In genomic region chr5:176597417-176598389, GRCh38 we compare ENCODE assay signal across 16 cellular contexts. TPM values are rescaled to one million over a fixed set of nuclear protein-coding genes. Genes with fewer than 3 reads are reported as not detected.
DNase-seq lines count a peak whose midpoint lies in the region; ATAC-seq lines count a peak whose summit lies in the region.
"Had no signal": no experiment of that assay in that cellular context is flagged by ENCODE, and none has a peak within 500 bp of the region (broad histone marks: within the 10 kb centered on the region; RNA-seq: fewer than 3 reads in every experiment).

No MANE protein-coding gene starts in this region.

- no peak overlapping the region for H3K27ac ChIP-seq in iPS DF 6.9 (ENCODE audit: low read length)
- H3K27ac ChIP-seq: ascending aorta, left lung had no signal

- no peak overlapping the region for H3K27ac Mint-ChIP-seq in activated T-cell treated with anti-CD3 and anti-CD28 coated beads, Interleukin-2, amount 50 U/mL, for 72 hours
- no peak overlapping the region for H3K27ac Mint-ChIP-seq in T-helper 17 cell
- no peak overlapping the region for H3K27ac Mint-ChIP-seq in stimulated activated naive B cell treated with anti-CD40 and anti-IgM and Interleukin-4, amounts not matched to agents 10 μg/mL and 1 μg/mL and 100 μg/mL, for 72 hours
- H3K27ac Mint-ChIP-seq: activated CD8-positive, alpha-beta memory T cell treated with anti-CD3 and anti-CD28 coated beads, Interleukin-2, amount 10 ng/mL, durations not matched to agents 7 days and 5 days had no signal

- H3K36me3 ChIP-seq in iPS DF 6.9 (ENCODE audit: control insufficient read depth, insufficient read depth, low read length) = 0 out of 2 replicates have a peak, but pooled peaks cover 2% of the 10 kb centered on the region
- H3K36me3 ChIP-seq: ascending aorta, gastroesophageal sphincter, left lung had no signal

- H3K4me3 ChIP-seq in iPS DF 6.9 (ENCODE audit: low read length) = peak overlapping the region; percentile 19; the same call in 1 of the 2 replicates
- H3K4me3 ChIP-seq: GM12878, left lung had no signal

- no CpG with 5 or more reads among the region's 47 CpGs for WGBS in iPS DF 6.9 (ENCODE audit: insufficient coverage, insufficient read length)

- peaks cover 15% of the 10 kb centered on the region for H3K4me1 Mint-ChIP-seq in activated T-cell treated with anti-CD3 and anti-CD28 coated beads, Interleukin-2, amount 50 U/mL, for 72 hours (ENCODE audit: low read depth)
- H3K4me1 Mint-ChIP-seq in T-helper 17 cell = peaks cover 9% of the 10 kb centered on the region
- peaks cover 5 to 12% of the 10 kb centered on the region in 2 donors for H3K4me1 Mint-ChIP-seq in stimulated activated naive B cell treated with anti-CD40 and anti-IgM and Interleukin-4, amounts not matched to agents 10 μg/mL and 1 μg/mL and 100 μg/mL, for 72 hours

- no peaks in the 10 kb centered on the region for H3K4me1 ChIP-seq in iPS DF 6.9 (ENCODE audit: control insufficient read depth, insufficient read depth, low read length)

- no peak for DNase-seq in activated T-cell treated with anti-CD3 and anti-CD28 coated beads, Interleukin-2, amount 50 U/mL, for 72 hours
- DNase-seq in activated T-cell treated with anti-CD3 and anti-CD28 coated beads, Interleukin-2, amount 50 U/mL, for 1 hour = no peak
- no peak for DNase-seq in T-helper 17 cell
- no peak for DNase-seq in iPS DF 6.9 (ENCODE audit: low read depth, low spot score)
- DNase-seq in stimulated activated naive B cell treated with anti-CD40 and anti-IgM and Interleukin-4, amounts not matched to agents 10 μg/mL and 1 μg/mL and 100 μg/mL, for 72 hours = no peak
- no peak for DNase-seq in activated CD8-positive, alpha-beta memory T cell treated with anti-CD3 and anti-CD28 coated beads for 24 hours
- no peak for DNase-seq in NCI-H1048 (lab: John Stamatoyannopoulos, UW)
- DNase-seq in NCI-H510A treated with DMSO at 0.1 percent for 48 hours (lab: John Stamatoyannopoulos, UW) = no peak
- DNase-seq: DMS79, NCI-H510A, T1000 had no signal

- peak overlapping the region; percentile 42 to 65 for H3K4me3 Mint-ChIP-seq in activated T-cell treated with anti-CD3 and anti-CD28 coated beads, Interleukin-2, amount 50 U/mL, for 72 hours
- H3K4me3 Mint-ChIP-seq in T-helper 17 cell = peak overlapping the region; percentile 76
- H3K4me3 Mint-ChIP-seq in stimulated activated naive B cell treated with anti-CD40 and anti-IgM and Interleukin-4, amounts not matched to agents 10 μg/mL and 1 μg/mL and 100 μg/mL, for 72 hours = peak overlapping the region; percentile 22 to 47

- no peak for ATAC-seq in activated T-cell treated with anti-CD3 and anti-CD28 coated beads, Interleukin-2, amount 50 U/mL, for 72 hours (replicated peaks in 1 of 2)
- no peak for ATAC-seq in T-helper 17 cell
- ATAC-seq in stimulated activated naive B cell treated with anti-CD40 and anti-IgM and Interleukin-4, amounts not matched to agents 10 μg/mL and 1 μg/mL and 100 μg/mL, for 72 hours (replicated peaks) = no peak

- H3K9me3 ChIP-seq in T-helper 17 cell (ENCODE audit: control insufficient read depth, low read length, poor library complexity, severe bottlenecking) (no peaks in the 10 kb centered on the region), iPS DF 6.9 (ENCODE audit: control insufficient read depth, insufficient read depth, low read length) (no peaks in the 10 kb centered on the region)
- H3K9me3 ChIP-seq: ascending aorta, gastroesophageal sphincter, left lung had no signal

- peaks cover 13% of the 10 kb centered on the region for H3K27me3 Mint-ChIP-seq in activated T-cell treated with anti-CD3 and anti-CD28 coated beads, Interleukin-2, amount 50 U/mL, for 72 hours (ENCODE audit: low read depth)
- peaks cover 10% of the 10 kb centered on the region for H3K27me3 Mint-ChIP-seq in T-helper 17 cell
- H3K27me3 Mint-ChIP-seq in stimulated activated naive B cell treated with anti-CD40 and anti-IgM and Interleukin-4, amounts not matched to agents 10 μg/mL and 1 μg/mL and 100 μg/mL, for 72 hours = peaks cover 24 to 36% of the 10 kb centered on the region in 2 donors

- H3K36me3 Mint-ChIP-seq in activated T-cell treated with anti-CD3 and anti-CD28 coated beads, Interleukin-2, amount 50 U/mL, for 72 hours (ENCODE audit: insufficient read depth in 2 of 2) = no peaks in the 10 kb centered on the region
- no peaks in the 10 kb centered on the region for H3K36me3 Mint-ChIP-seq in T-helper 17 cell (ENCODE audit: low read depth)
- H3K36me3 Mint-ChIP-seq in stimulated activated naive B cell treated with anti-CD40 and anti-IgM and Interleukin-4, amounts not matched to agents 10 μg/mL and 1 μg/mL and 100 μg/mL, for 72 hours = peaks cover 0 to 6% of the 10 kb centered on the region in 2 donors
- H3K36me3 Mint-ChIP-seq: activated CD8-positive, alpha-beta memory T cell treated with anti-CD3 and anti-CD28 coated beads, Interleukin-2, amount 10 ng/mL, durations not matched to agents 7 days and 5 days had no signal

- no peaks in the 10 kb centered on the region for H3K9me3 Mint-ChIP-seq in activated T-cell treated with anti-CD3 and anti-CD28 coated beads, Interleukin-2, amount 50 U/mL, for 72 hours
- H3K9me3 Mint-ChIP-seq in stimulated activated naive B cell treated with anti-CD40 and anti-IgM and Interleukin-4, amounts not matched to agents 10 μg/mL and 1 μg/mL and 100 μg/mL, for 72 hours = no peaks in the 10 kb centered on the region

- no peaks in the 10 kb centered on the region for H3K27me3 ChIP-seq in iPS DF 6.9 (ENCODE audit: control insufficient read depth, insufficient read depth, low read length)
- H3K27me3 ChIP-seq: ascending aorta had no signal

RNA-seq across cellular contexts. Expression of gene GPRIN1, which starts 12.3 kb away (rescaled TPM):
- total RNA-seq in activated T-cell treated with anti-CD3 and anti-CD28 coated beads, Interleukin-2, amount 50 U/mL, for 72 hours = 1 to 10 TPM; 1.4 to 2.0 TPM
- under 1 TPM; 0.57 to 0.60 TPM for total RNA-seq in T-helper 17 cell
- total RNA-seq: ascending aorta had no signal

RNA-seq across cellular contexts. Expression of gene SNCB, which starts 32.6 kb away (rescaled TPM):
- total RNA-seq in activated T-cell treated with anti-CD3 and anti-CD28 coated beads, Interleukin-2, amount 50 U/mL, for 72 hours = under 1 TPM in 1 of 2 donors, not detected in 1; 0.81 TPM
- not detected for total RNA-seq in T-helper 17 cell
- total RNA-seq: activated CD8-positive, alpha-beta memory T cell treated with anti-CD3 and anti-CD28 coated beads, Interleukin-2, amount 10 ng/mL, durations not matched to agents 7 days and 5 days; ascending aorta; gastroesophageal sphincter; GM12878; left lung had no signal

RNA-seq across cellular contexts. Expression of gene EIF4E1B, which starts 32.8 kb away (rescaled TPM):
- total RNA-seq in activated T-cell treated with anti-CD3 and anti-CD28 coated beads, Interleukin-2, amount 50 U/mL, for 72 hours = not detected
- total RNA-seq in T-helper 17 cell = not detected
- total RNA-seq: activated CD8-positive, alpha-beta memory T cell treated with anti-CD3 and anti-CD28 coated beads, Interleukin-2, amount 10 ng/mL, durations not matched to agents 7 days and 5 days; ascending aorta; gastroesophageal sphincter; GM12878; left lung had no signal

RNA-seq across cellular contexts. Expression of gene CDHR2, which starts 48.6 kb away (rescaled TPM):
- total RNA-seq in activated T-cell treated with anti-CD3 and anti-CD28 coated beads, Interleukin-2, amount 50 U/mL, for 72 hours = under 1 TPM; 0.67 to 0.81 TPM
- total RNA-seq in T-helper 17 cell = 1 to 10 TPM; 1.3 to 2.4 TPM
- total RNA-seq: ascending aorta had no signal

RNA-seq across cellular contexts. Expression of gene TSPAN17, which starts 49.6 kb away (rescaled TPM):
- total RNA-seq in activated T-cell treated with anti-CD3 and anti-CD28 coated beads, Interleukin-2, amount 50 U/mL, for 72 hours = 10 to 100 TPM; 25.3 to 31.8 TPM
- total RNA-seq in T-helper 17 cell = 10 to 100 TPM; 14.2 to 19.3 TPM
